Comparison of ENCODE assay signal across 11 cellular contexts in the genomic region with DNA sequence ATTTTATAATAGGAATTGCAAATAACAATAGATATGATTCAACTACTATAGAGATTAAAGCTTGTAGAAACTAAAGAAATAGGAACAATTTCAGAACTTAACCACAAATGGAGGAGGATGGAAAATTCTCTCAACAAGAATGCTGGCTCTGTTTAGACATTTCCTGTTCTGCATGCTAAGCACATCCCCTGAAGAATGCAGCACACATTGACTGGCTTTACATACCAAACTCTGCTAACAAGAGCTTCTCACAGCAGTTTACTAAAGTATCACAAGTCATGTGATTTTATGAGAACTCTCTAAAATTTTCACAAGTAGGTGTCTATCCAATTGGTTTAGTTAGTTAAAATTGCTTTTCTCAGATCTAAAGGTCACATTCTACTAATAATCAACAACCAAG.
A peak's percentile ranks its signal among the peaks of the same experiment; 100 is the strongest.
DNase-seq lines count a peak whose midpoint lies in the region; ATAC-seq and TF ChIP-seq lines count a peak whose summit lies in the region.
"Had no signal": no experiment of that assay in that cellular context is flagged by ENCODE, and none has a peak within 500 bp of the region (broad histone marks: within the 10 kb centered on the region; RNA-seq: fewer than 3 reads in every experiment).

No MANE protein-coding gene starts in this region.

- peaks cover 13% of the 10 kb centered on the region for H3K79me2 ChIP-seq in neural progenitor cell (ENCODE audit: low read depth)

- H3K4me3 Mint-ChIP-seq in neural progenitor cell, result no peak overlapping the region

- peaks cover 13% of the 10 kb centered on the region for H3K36me3 Mint-ChIP-seq in neural progenitor cell

- H3K4me3 ChIP-seq in BLaER1 treated with 17β-estradiol and CSF1 and Interleukin-3, amounts not matched to agents 10 nM and 100 nM, result no peak overlapping the region
- H3K4me3 ChIP-seq in ectodermal cell (ENCODE audit: insufficient read depth, low read depth, low read length) (no peak overlapping the region), neural progenitor cell (no peak overlapping the region)

- TF ChIP-seq CTCF in neural progenitor cell (IDR thresholded peaks at IDR 0.05), result no peak

- DNase-seq in M059J (ENCODE audit: low read depth) (peak; percentile 41), neural progenitor cell (ENCODE audit: low spot score) (peak; percentile 40), SKM-1 treated with dmso at 0.1 percent for 144 hours (lab: John Stamatoyannopoulos, UW; ENCODE audit: unreplicated experiment) (no peak), T-helper 2 cell (no peak), cerebellar cortex (ENCODE audit: low spot score) (no peak)
- DNase-seq: aorta; left cardiac atrium; stimulated activated CD4-positive, alpha-beta T cell treated with anti-CD3 and anti-CD28 coated beads, Interleukin-4, amount 100 ng/mL, for 1 hour had no signal

- H3K4me2 ChIP-seq in BLaER1 treated with 17β-estradiol and CSF1 and Interleukin-3, amounts not matched to agents 10 nM and 100 nM, result peak overlapping the region; percentile 32 to 87 (median 59); a peak in 20 of 22 replicates
- peak overlapping the region; percentile 14 for H3K4me2 ChIP-seq in neural progenitor cell

- ATAC-seq in GM21528 (IDR thresholded peaks at IDR 0.05; ENCODE audit: low FRiP score, unreplicated experiment), result no peak

- H3K36me3 ChIP-seq in BLaER1 treated with 17β-estradiol and CSF1 and Interleukin-3, amounts not matched to agents 10 nM and 100 nM, result peaks cover 39 to 88% (median 63%) of the 10 kb centered on the region in 11 experiments
- H3K36me3 ChIP-seq in ectodermal cell (ENCODE audit: control insufficient read depth, insufficient read depth, low read length), result peaks cover 12% of the 10 kb centered on the region
- H3K36me3 ChIP-seq in neural progenitor cell, result no peaks in the 10 kb centered on the region

- H3K9ac ChIP-seq in BLaER1 treated with 17β-estradiol and CSF1 and Interleukin-3, amounts not matched to agents 10 nM and 100 nM, result no peak overlapping the region
- H3K9ac ChIP-seq in neural progenitor cell, result no peak overlapping the region

- H4K20me1 ChIP-seq in BLaER1 treated with 17β-estradiol and CSF1 and Interleukin-3, amounts not matched to agents 10 nM and 100 nM, result peaks cover 0 to 4% (median 0%) of the 10 kb centered on the region in 11 experiments; a peak in 1 of 22 replicates
- H4K20me1 ChIP-seq in neural progenitor cell (ENCODE audit: low read depth), result peaks cover 3% of the 10 kb centered on the region

- H3K4me1 ChIP-seq in BLaER1 treated with 17β-estradiol and CSF1 and Interleukin-3, amounts not matched to agents 10 nM and 100 nM, result peaks cover 20 to 48% (median 27%) of the 10 kb centered on the region in 10 experiments
- H3K4me1 ChIP-seq in ectodermal cell (ENCODE audit: control insufficient read depth, insufficient read depth, low read length), result peaks cover 10% of the 10 kb centered on the region
- peaks cover 18% of the 10 kb centered on the region for H3K4me1 ChIP-seq in neural progenitor cell

- H3F3A ChIP-seq in neural progenitor cell (ENCODE audit: low read depth), result peaks cover 2% of the 10 kb centered on the region

- H3K27me3 ChIP-seq in BLaER1 treated with 17β-estradiol and CSF1 and Interleukin-3, amounts not matched to agents 10 nM and 100 nM, result no peaks in the 10 kb centered on the region
- H3K27me3 ChIP-seq in ectodermal cell (ENCODE audit: control insufficient read depth, insufficient read depth, low read length, poor library complexity, severe bottlenecking) (no peaks in the 10 kb centered on the region), neural progenitor cell (no peaks in the 10 kb centered on the region)

- no peak overlapping the region for H3K27ac Mint-ChIP-seq in neural progenitor cell

- peaks cover 2% of the 10 kb centered on the region for H3K27me3 Mint-ChIP-seq in neural progenitor cell (ENCODE audit: insufficient read depth, low read depth)

- no peak overlapping the region for H2AFZ ChIP-seq in neural progenitor cell (replicated peaks)

- no peaks in the 10 kb centered on the region for H3K9me3 ChIP-seq in BLaER1 treated with 17β-estradiol and CSF1 and Interleukin-3, amounts not matched to agents 10 nM and 100 nM (replicated peaks in 1 of 11)
- no peaks in the 10 kb centered on the region for H3K9me3 ChIP-seq in ectodermal cell (ENCODE audit: control insufficient read depth, low read length)
- H3K9me3 ChIP-seq in neural progenitor cell (ENCODE audit: low read depth), result no peaks in the 10 kb centered on the region

- H3K27ac ChIP-seq in BLaER1 treated with 17β-estradiol and CSF1 and Interleukin-3, amounts not matched to agents 10 nM and 100 nM, result peak overlapping the region in 3 of 11 experiments; percentile 7 to 36 (median 30); a peak in 1 of 22 replicates
- H3K27ac ChIP-seq in ectodermal cell (ENCODE audit: insufficient read depth, low read depth, low read length, poor library complexity, severe bottlenecking) (peak overlapping the region; percentile 58), neural progenitor cell (peak overlapping the region; percentile 31)

- H3K9me3 Mint-ChIP-seq in neural progenitor cell, result no peaks in the 10 kb centered on the region

- H3K4me1 Mint-ChIP-seq in neural progenitor cell, result peaks cover 18% of the 10 kb centered on the region

Comparison
In these comparisons a context has a peak if more than half of its experiments do, and no peak if none do; other contexts are left out.
1. DNase-seq: peak in M059J (single experiment) and neural progenitor cell (single experiment); none in SKM-1 treated with dmso at 0.1 percent for 144 hours (single experiment), T-helper 2 cell (0 of 5) and cerebellar cortex (single experiment).